ENCODE assay signal across 20 cellular contexts in the genomic region with DNA sequence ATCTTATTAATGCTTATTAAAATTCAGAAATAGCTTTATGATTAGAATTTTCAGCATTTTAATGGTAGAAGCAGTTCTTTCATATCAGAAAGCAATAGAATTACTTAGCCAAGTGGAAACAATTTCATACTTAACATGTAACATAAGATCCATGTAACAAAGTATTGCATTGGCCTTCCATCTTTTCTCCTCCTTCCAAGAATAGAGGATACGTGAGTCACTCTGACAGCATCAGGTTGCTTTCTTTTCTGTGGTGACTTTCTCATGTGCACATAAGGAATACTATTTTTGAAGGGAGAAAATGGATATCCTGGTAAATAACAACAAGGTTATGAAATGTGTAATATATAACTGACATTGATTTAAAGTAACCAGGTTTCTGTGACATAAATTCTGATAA.
A peak's percentile ranks its signal among the peaks of the same experiment; 100 is the strongest.
DNase-seq lines count a peak whose midpoint lies in the region; ATAC-seq and TF ChIP-seq lines count a peak whose summit lies in the region.
"Had no signal": no experiment of that assay in that cellular context is flagged by ENCODE, and none has a peak within 500 bp of the region (broad histone marks: within the 10 kb centered on the region; RNA-seq: fewer than 3 reads in every experiment).

No MANE protein-coding gene starts in this region.

- ATAC-seq in omental fat pad (ENCODE audit: low FRiP score) (no peak), GM19463 (IDR thresholded peaks at IDR 0.05; ENCODE audit: unreplicated experiment) (no peak)

- DNase-seq in HT1080 (ENCODE audit: low read depth) (peak; percentile 42), astrocyte of the hippocampus (ENCODE audit: low read depth, low spot score) (peak; percentile 32), fibroblast of the aortic adventitia (ENCODE audit: low read depth) (peak; percentile 1), omental fat pad (ENCODE audit: low spot score) (no peak), CD1c-positive myeloid dendritic cell (ENCODE audit: extremely low spot score) (no peak), activated gamma-delta T cell treated with Interleukin-2 at 50 U/mL for 16 hours (no peak)
- DNase-seq: Caco-2; CD4-positive, alpha-beta memory T cell; DMS153; Kasumi-1; MG63; NCI-H1417 treated with DMSO at 0.1 percent for 48 hours; NCI-H187; NCI-H510A treated with DMSO at 0.1 percent for 48 hours; NCI-H748 treated with DMSO at 0.1 percent for 48 hours; PC-9; RPMI8226; SHP77 had no signal

- TF ChIP-seq CTCF in fibroblast of the aortic adventitia (IDR thresholded peaks at IDR 0.05; ENCODE audit: insufficient read depth, low read length): no peak
- no peak for TF ChIP-seq CTCF in omental fat pad (IDR thresholded peaks at IDR 0.05)

- H3K4me3 ChIP-seq in fibroblast of the aortic adventitia (ENCODE audit: low read depth, low read length): no peak overlapping the region
- H3K4me3 ChIP-seq: BLaER1, MG63, PC-9 had no signal

Comparison
In these comparisons a context has a peak if more than half of its experiments do, and no peak if none do; other contexts are left out.
1. DNase-seq: peak in HT1080 (single experiment), astrocyte of the hippocampus (single experiment) and fibroblast of the aortic adventitia (single experiment); none in omental fat pad (single experiment), CD1c-positive myeloid dendritic cell (single experiment) and activated gamma-delta T cell treated with Interleukin-2 at 50 U/mL for 16 hours (single experiment).